8 cellular contexts compared by ENCODE assay signal in the genomic region with DNA sequence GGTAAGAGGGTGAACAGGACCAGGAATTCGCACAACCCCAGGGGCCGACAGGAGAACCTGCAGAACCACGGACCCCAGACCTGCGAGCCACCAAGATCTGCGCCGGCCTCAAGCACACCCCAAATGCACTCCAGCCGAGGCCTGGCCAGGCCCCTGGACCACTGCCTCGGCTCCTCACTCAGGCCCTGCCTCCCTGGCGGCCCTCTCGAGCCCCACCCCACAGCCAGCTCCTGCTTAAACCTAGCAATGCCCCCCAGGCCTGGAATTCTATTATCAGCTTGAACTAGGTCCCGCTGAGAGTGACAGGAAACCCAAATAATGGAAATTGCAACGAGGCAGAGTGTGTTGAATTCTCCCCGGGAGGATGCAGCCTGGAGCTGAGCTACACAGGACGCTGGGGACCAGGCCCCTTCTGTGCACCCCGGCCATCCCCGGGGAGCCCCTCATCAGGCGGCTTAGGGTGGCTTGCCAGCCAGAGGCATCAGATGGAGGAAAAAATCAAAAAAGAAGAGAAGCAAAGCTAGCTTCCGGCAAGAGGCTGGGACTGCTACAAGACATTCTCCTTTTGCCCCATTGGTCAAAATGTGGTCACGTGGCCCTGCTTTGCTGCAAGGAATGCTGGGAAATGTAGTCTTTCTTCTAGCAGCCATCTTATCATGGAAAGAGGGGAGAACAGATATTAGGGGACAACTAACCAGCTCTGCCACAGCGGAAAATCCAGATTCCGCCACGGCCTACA. TPM values are rescaled to one million over a fixed set of nuclear protein-coding genes. Genes with fewer than 3 reads are reported as not detected.
DNase-seq lines count a peak whose midpoint lies in the region; ATAC-seq and TF ChIP-seq lines count a peak whose summit lies in the region.

No MANE protein-coding gene starts in this region.

- H3K79me1 ChIP-seq in neuronal stem cell (ENCODE audit: low read depth, low read length) = no peaks in the 10 kb centered on the region

- no peaks in the 10 kb centered on the region for H4K20me1 ChIP-seq in Karpas-422 (ENCODE audit: insufficient read depth, low read depth, low read length)

- H3K27ac ChIP-seq in Karpas-422 (ENCODE audit: low read length) (no peak overlapping the region), RWPE2 (ENCODE audit: poor library complexity, severe bottlenecking) (no peak overlapping the region), neuronal stem cell (replicated peaks; ENCODE audit: low read length) (no peak overlapping the region), stomach (peak overlapping the region in 3 of 5 donors; percentile 13 to 74 (median 23))

- H4K8ac ChIP-seq in neuronal stem cell (ENCODE audit: low read depth, low read length) = no peak overlapping the region

- no peak overlapping the region for H3K9ac ChIP-seq in Karpas-422 (ENCODE audit: low read length)
- no peak overlapping the region for H3K9ac ChIP-seq in neuronal stem cell (ENCODE audit: low read depth, low read length, poor library complexity)

- H3K4me2 ChIP-seq in Karpas-422 (ENCODE audit: low read depth, low read length, poor library complexity, severe bottlenecking) (no peak overlapping the region), neuronal stem cell (ENCODE audit: insufficient read depth, low read length, poor library complexity, severe bottlenecking) (no peak overlapping the region)

- no peak overlapping the region for H2BK15ac ChIP-seq in neuronal stem cell (ENCODE audit: low read length)

- H3K36me3 ChIP-seq in Karpas-422 (ENCODE audit: insufficient read depth, low read length) (no peaks in the 10 kb centered on the region), RWPE2 (ENCODE audit: low read depth) (no peaks in the 10 kb centered on the region), neuronal stem cell (replicated peaks in 1 of 2; ENCODE audit: control insufficient read depth in 2 of 2, insufficient read depth in 2 of 2, low read length in 2 of 2) (no peaks in the 10 kb centered on the region), stomach (no peaks in the 10 kb centered on the region)

- intact Hi-C loops in stomach (cut with DNase I; ENCODE audit: low total_unique reads) = no loop called here

- peak; percentile 81 for ATAC-seq in RWPE2 (ENCODE audit: low read depth)
- no peak for ATAC-seq in HG03469 (IDR thresholded peaks at IDR 0.05; ENCODE audit: unreplicated experiment)

- TF ChIP-seq POLR2A in stomach (IDR thresholded peaks at IDR 0.05) = no peak

- no peak overlapping the region for H3K4ac ChIP-seq in neuronal stem cell (ENCODE audit: low read length)

- H4K91ac ChIP-seq in neuronal stem cell (ENCODE audit: low read depth, low read length, poor library complexity) = no peak overlapping the region

- peak; percentile 97 for DNase-seq in GM03348 (ENCODE audit: low spot score)
- peak; percentile 95 for DNase-seq in Karpas-422
- peak; percentile 76 for DNase-seq in RWPE2 (ENCODE audit: low spot score)
- peak; percentile 92 for DNase-seq in activated effector memory CD4-positive, alpha-beta T cell treated with anti-CD3 and anti-CD28 coated beads, Interleukin-2, amount 50 U/mL, for 16 hours
- peak; percentile 77 to 91 for DNase-seq in foreskin fibroblast
- peak; percentile 86 for DNase-seq in neuronal stem cell (ENCODE audit: low spot score)
- peak; percentile 88 for DNase-seq in stomach

- H3K18ac ChIP-seq in neuronal stem cell (ENCODE audit: low read length) = peak overlapping the region; percentile 86

- peak overlapping the region; percentile 2 for H2BK120ac ChIP-seq in neuronal stem cell (ENCODE audit: low read depth, low read length)

- H3K27me3 ChIP-seq in Karpas-422 (ENCODE audit: low read length) = no peaks in the 10 kb centered on the region
- no peaks in the 10 kb centered on the region for H3K27me3 ChIP-seq in RWPE2 (ENCODE audit: insufficient read depth, poor library complexity, severe bottlenecking)
- no peaks in the 10 kb centered on the region for H3K27me3 ChIP-seq in neuronal stem cell (ENCODE audit: control insufficient read depth in 3 of 3, insufficient read depth in 3 of 3, low read depth in 1 of 3, low read length in 3 of 3)
- no peaks in the 10 kb centered on the region for H3K27me3 ChIP-seq in stomach

- TF ChIP-seq EP300 in stomach (IDR thresholded peaks at IDR 0.05) = no peak

- H3K4me1 ChIP-seq in Karpas-422 (ENCODE audit: low read length) (peaks cover 13% of the 10 kb centered on the region), RWPE2 (ENCODE audit: insufficient read depth, poor library complexity, severe bottlenecking) (no peaks in the 10 kb centered on the region), neuronal stem cell (ENCODE audit: control insufficient read depth in 2 of 2, insufficient read depth in 1 of 2, low read depth in 1 of 2, low read length in 2 of 2) (peaks cover under 1 to 1% of the 10 kb centered on the region in 2 donors), stomach (peaks cover 0 to 21% (median 15%) of the 10 kb centered on the region in 4 donors)

- H2AFZ ChIP-seq in Karpas-422 (ENCODE audit: low read length) = peak overlapping the region; percentile 97
- peak overlapping the region; percentile 97 for H2AFZ ChIP-seq in neuronal stem cell (ENCODE audit: low read length)

- H3K23ac ChIP-seq in neuronal stem cell (ENCODE audit: low read depth, low read length, poor library complexity) = no peak overlapping the region

- TF ChIP-seq CTCF in RWPE2 (IDR thresholded peaks at IDR 0.05; ENCODE audit: poor library complexity, severe bottlenecking) (no peak), foreskin fibroblast (IDR thresholded peaks at IDR 0.05; ENCODE audit: low read depth, low read length) (no peak), stomach (IDR thresholded peaks at IDR 0.05) (no peak)

- no peak overlapping the region for H3K14ac ChIP-seq in neuronal stem cell (ENCODE audit: low read length)

- H3K4me3 ChIP-seq in Karpas-422 (ENCODE audit: low read length) = no peak overlapping the region
- H3K4me3 ChIP-seq in RWPE2 (ENCODE audit: severe bottlenecking) = no peak overlapping the region
- peak overlapping the region; percentile 25 to 32 for H3K4me3 ChIP-seq in foreskin fibroblast (ENCODE audit: low read depth in 1 of 2, low read length in 2 of 2)
- H3K4me3 ChIP-seq in neuronal stem cell (ENCODE audit: low read length in 2 of 2) = peak overlapping the region in 1 of 2 donors; percentile 48
- H3K4me3 ChIP-seq in stomach = peak overlapping the region; percentile 41 to 48 (median 44)

- H2AK5ac ChIP-seq in neuronal stem cell (ENCODE audit: low read depth, low read length) = peak overlapping the region; percentile 31

- no peaks in the 10 kb centered on the region for H3K9me3 ChIP-seq in Karpas-422 (ENCODE audit: low read length)
- H3K9me3 ChIP-seq in RWPE2 (ENCODE audit: severe bottlenecking) = no peaks in the 10 kb centered on the region
- no peaks in the 10 kb centered on the region for H3K9me3 ChIP-seq in neuronal stem cell (replicated peaks in 1 of 2; ENCODE audit: control insufficient read depth in 2 of 2, insufficient read depth in 1 of 2, low read depth in 1 of 2, low read length in 2 of 2)
- H3K9me3 ChIP-seq in stomach = no peaks in the 10 kb centered on the region

- H2BK5ac ChIP-seq in neuronal stem cell (ENCODE audit: low read length) = no peak overlapping the region

- H3K9me2 ChIP-seq in Karpas-422 (replicated peaks; ENCODE audit: insufficient read depth, low read length) = no peaks in the 10 kb centered on the region; the same call in 1 of the 2 replicates

- no CpG with 5 or more reads among the region's 22 CpGs for WGBS in neuronal stem cell (ENCODE audit: extremely low coverage in 2 of 2, insufficient read length in 2 of 2, insufficient replicate concordance in 1 of 2), 2 donors
- WGBS in stomach, 5 donors = 38 to 44% (median 42%) methylated on average over 18 to 22 of the region's 22 CpGs

- no peaks in the 10 kb centered on the region for H3K79me2 ChIP-seq in Karpas-422 (ENCODE audit: low read length)

- H2BK12ac ChIP-seq in neuronal stem cell (ENCODE audit: low read length) = no peak overlapping the region

RNA-seq across cellular contexts. Expression of a gene that starts 2.4 kb away (rescaled TPM):
- 0.07 TPM in 1 of 2 replicates, not detected in the other for total RNA-seq in Karpas-422 (2014; rRNA removed; shearing (Covaris generic); ENCODE audit: low replicate concordance)
- not detected for polyA plus RNA-seq in neuronal stem cell (2013, experiment 1 of 2)
- not detected for polyA plus RNA-seq in neuronal stem cell (2013, experiment 2 of 2)
- 1 to 10 TPM in 1 of 5 donors, not detected in 4; 5.0 TPM for total RNA-seq in stomach
- not detected for polyA plus RNA-seq in stomach

RNA-seq across cellular contexts. Expression of a gene that starts 49.6 kb away (rescaled TPM):
- 4.8 and 8.4 TPM in 2 replicates for total RNA-seq in Karpas-422 (2014; rRNA removed; shearing (Covaris generic); ENCODE audit: low replicate concordance)
- 72.5 TPM for polyA plus RNA-seq in neuronal stem cell (2013, experiment 1 of 2)
- 70.8 TPM for polyA plus RNA-seq in neuronal stem cell (2013, experiment 2 of 2)
- 1 to 10 TPM in 2 of 5 donors, under 1 TPM in 1, not detected in 2; under 0.01 to 1.3 (median 1.0) TPM for total RNA-seq in stomach
- 1 to 10 TPM in 1 of 3 donors, under 1 TPM in 1, not detected in 1; 0.93 to 1.2 TPM for polyA plus RNA-seq in stomach

Comparison
In these comparisons a context has a peak if more than half of its experiments do, and no peak if none do; other contexts are left out.
1. H3K27ac ChIP-seq: peak in stomach (3 of 5); none in Karpas-422 (single experiment), RWPE2 (single experiment) and neuronal stem cell (single experiment).
2. H3K4me3 ChIP-seq: peak in foreskin fibroblast (2 of 2) and stomach (4 of 4); none in Karpas-422 (single experiment) and RWPE2 (single experiment).
3. Peak in every context shown above with its lines, with median percentiles within 50 percentile points of each other: DNase-seq.